ENCODE assay signal across 27 cellular contexts in the genomic region with DNA sequence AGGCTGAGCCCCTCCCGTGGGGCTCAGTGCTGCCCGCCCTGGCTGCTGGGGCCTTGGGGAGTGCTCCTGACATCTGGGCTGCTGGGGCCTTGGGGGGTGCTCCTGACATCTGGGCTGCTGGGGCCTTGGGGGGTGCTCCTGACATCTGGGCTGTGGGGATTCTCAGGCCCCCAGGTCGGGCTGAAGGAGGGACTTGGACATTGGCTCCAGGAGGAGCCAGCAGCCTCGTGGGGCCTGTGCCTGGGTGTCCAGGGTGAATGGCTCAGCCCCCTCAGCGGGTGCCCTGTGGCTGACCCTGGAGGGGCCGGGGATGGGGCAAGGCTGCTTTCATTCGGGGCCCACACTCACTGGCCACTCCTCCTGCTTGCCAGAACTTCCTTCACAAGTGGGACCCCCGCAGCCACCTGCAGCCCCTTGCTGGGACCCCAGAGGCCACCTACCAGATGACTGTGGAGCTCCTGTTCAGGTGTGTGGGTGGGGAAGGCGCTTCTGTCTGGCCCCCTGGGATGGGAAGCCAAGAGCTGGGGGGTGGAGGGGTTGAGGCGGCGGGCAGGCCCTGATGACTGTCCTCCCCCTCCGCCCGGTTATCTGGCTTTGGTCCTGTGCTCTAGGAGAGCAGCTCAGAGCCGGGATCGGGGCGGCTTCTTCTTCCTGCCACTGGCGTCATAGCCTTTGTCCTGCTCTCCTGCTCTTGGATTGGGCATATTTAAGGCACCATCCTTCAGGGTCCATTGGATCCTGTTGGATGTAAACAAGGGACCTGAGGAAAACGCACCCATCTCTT. TPM values are rescaled to one million over a fixed set of nuclear protein-coding genes. Genes with fewer than 3 reads are reported as not detected.
A peak's percentile ranks its signal among the peaks of the same experiment; 100 is the strongest.
DNase-seq lines count a peak whose midpoint lies in the region; ATAC-seq and TF ChIP-seq lines count a peak whose summit lies in the region.
"Had no signal": no experiment of that assay in that cellular context is flagged by ENCODE, and none has a peak within 500 bp of the region (broad histone marks: within the 10 kb centered on the region; RNA-seq: fewer than 3 reads in every experiment).

No MANE protein-coding gene starts in this region.

- H3K27ac ChIP-seq in HEK293 (ENCODE audit: extremely low read depth, low read depth, low read length) (no peak overlapping the region), esophagus (ENCODE audit: low read depth in 2 of 2, low read length in 1 of 2) (peak overlapping the region; percentile 42 to 73), mucosa of rectum (ENCODE audit: low read depth in 2 of 2, low read length in 2 of 2) (peak overlapping the region; percentile 10 to 23), stomach smooth muscle (ENCODE audit: low read length) (peak overlapping the region; percentile 89)
- H3K27ac ChIP-seq: body of pancreas, psoas muscle had no signal

- no peak overlapping the region for H3K4me3 ChIP-seq in HEK293 (ENCODE audit: low read depth, low read length)
- H3K4me3 ChIP-seq in esophagus (ENCODE audit: low read depth in 1 of 2, low read length in 2 of 2): no peak overlapping the region
- no peak overlapping the region for H3K4me3 ChIP-seq in mucosa of rectum (ENCODE audit: low read length in 2 of 2)
- H3K4me3 ChIP-seq in stomach smooth muscle (ENCODE audit: low read length in 2 of 2): no peak overlapping the region
- H3K4me3 ChIP-seq: body of pancreas, dorsolateral prefrontal cortex, gastrocnemius medialis, psoas muscle had no signal

- no peaks in the 10 kb centered on the region for H3K27me3 ChIP-seq in esophagus (ENCODE audit: control insufficient read depth in 1 of 2, insufficient read depth in 2 of 2, low read length in 2 of 2)
- H3K27me3 ChIP-seq in mucosa of rectum (ENCODE audit: control insufficient read depth in 2 of 2, insufficient read depth in 2 of 2, low read length in 2 of 2): no peaks in the 10 kb centered on the region
- no peaks in the 10 kb centered on the region for H3K27me3 ChIP-seq in stomach smooth muscle (ENCODE audit: control insufficient read depth in 1 of 2, insufficient read depth in 2 of 2, low read length in 2 of 2)
- H3K27me3 ChIP-seq: body of pancreas, dorsolateral prefrontal cortex, gastrocnemius medialis had no signal

- ATAC-seq in HG02678 (IDR thresholded peaks at IDR 0.05; ENCODE audit: unreplicated experiment): no peak
- ATAC-seq: body of pancreas; gastrocnemius medialis; naive thymus-derived CD8-positive, alpha-beta T cell; psoas muscle; stimulated activated effector memory CD8-positive, alpha-beta T cell treated with anti-CD3 and anti-CD28 coated beads, Interleukin-12 subunit alpha, Interleukin-12 subunit beta, amount 100 ng/mL, for 72 hours had no signal

- peaks cover 23% of the 10 kb centered on the region for H3K36me3 Mint-ChIP-seq in activated CD4-positive, alpha-beta memory T cell treated with anti-CD3 and anti-CD28 coated beads, Interleukin-2, amount 10 ng/mL, durations not matched to agents 7 days and 5 days (ENCODE audit: low read depth)

- H3K9me3 Mint-ChIP-seq in activated CD4-positive, alpha-beta memory T cell treated with anti-CD3 and anti-CD28 coated beads, Interleukin-2, amount 10 ng/mL, durations not matched to agents 7 days and 5 days: no peaks in the 10 kb centered on the region
- H3K9me3 Mint-ChIP-seq: CD8-positive, alpha-beta memory T cell; immature natural killer cell; naive thymus-derived CD8-positive, alpha-beta T cell; stimulated activated effector memory CD8-positive, alpha-beta T cell treated with anti-CD3 and anti-CD28 coated beads, Interleukin-12 subunit alpha, Interleukin-12 subunit beta, amount 100 ng/mL, for 72 hours had no signal

- CTCF ChIA-PET in HEK293 (lab: Yijun Ruan, JAX): interaction anchor here (0.6 to 1.7 kb wide), 5 partner anchors 106 to 476 kb away, joined by 3 to 5 read pairs (median 4); no protein-coding TSS in a partner anchor
- CTCF ChIA-PET in activated CD4-positive, alpha-beta memory T cell treated with anti-CD3 and anti-CD28 coated beads, Interleukin-2, amount 10 ng/mL, durations not matched to agents 7 days and 5 days (lab: Charles Lee): interaction anchor here (1.0 kb wide), 1 partner anchor 38 kb away, joined by 3 read pairs; a partner anchor contains a TSS

- no peak for TF ChIP-seq CTCF in HEK293 (tag by site-specific recombination; IDR thresholded peaks at IDR 0.05)

- WGBS in esophagus, 2 donors: 69% methylated on average over 17 to 18 of the region's 18 CpGs

- H3K9me3 ChIP-seq in HEK293 (ENCODE audit: control insufficient read depth, insufficient read depth, low read depth, low read length): no peaks in the 10 kb centered on the region
- no peaks in the 10 kb centered on the region for H3K9me3 ChIP-seq in esophagus (ENCODE audit: control insufficient read depth in 2 of 2, insufficient read depth in 1 of 2, low read depth in 1 of 2, low read length in 1 of 2)
- H3K9me3 ChIP-seq in mucosa of rectum (ENCODE audit: control insufficient read depth in 2 of 2, low read length in 2 of 2): no peaks in the 10 kb centered on the region
- no peaks in the 10 kb centered on the region for H3K9me3 ChIP-seq in stomach smooth muscle (ENCODE audit: control insufficient read depth in 2 of 2, low read length in 2 of 2)
- H3K9me3 ChIP-seq: body of pancreas, gastrocnemius medialis, psoas muscle had no signal

- no peak overlapping the region for H3K27ac Mint-ChIP-seq in activated CD4-positive, alpha-beta memory T cell treated with anti-CD3 and anti-CD28 coated beads, Interleukin-2, amount 10 ng/mL, durations not matched to agents 7 days and 5 days
- H3K27ac Mint-ChIP-seq: B cell; stimulated activated effector memory CD8-positive, alpha-beta T cell treated with anti-CD3 and anti-CD28 coated beads, Interleukin-12 subunit alpha, Interleukin-12 subunit beta, amount 100 ng/mL, for 72 hours had no signal

- no peaks in the 10 kb centered on the region for H3K4me1 ChIP-seq in HEK293 (ENCODE audit: control insufficient read depth, insufficient read depth, low read length)
- H3K4me1 ChIP-seq in esophagus (ENCODE audit: control insufficient read depth in 2 of 2, insufficient read depth in 2 of 2, low read length in 1 of 2): peaks cover 0 to 3% of the 10 kb centered on the region in 2 donors
- H3K4me1 ChIP-seq in mucosa of rectum (ENCODE audit: control insufficient read depth in 2 of 2, insufficient read depth in 2 of 2, low read length in 2 of 2): no peaks in the 10 kb centered on the region
- H3K4me1 ChIP-seq in stomach smooth muscle (ENCODE audit: control insufficient read depth, insufficient read depth, low read length): peaks cover 46% of the 10 kb centered on the region

- POLR2A ChIA-PET in HEK293 (lab: Yijun Ruan, JAX): no interaction called here
- POLR2A ChIA-PET in activated CD4-positive, alpha-beta memory T cell treated with anti-CD3 and anti-CD28 coated beads, Interleukin-2, amount 10 ng/mL, durations not matched to agents 7 days and 5 days (lab: Charles Lee): interaction anchor here (1.2 kb wide), 1 partner anchor 76 kb away, joined by 3 read pairs; no protein-coding TSS in a partner anchor

- DNase-seq in central memory CD4-positive, alpha-beta T cell: no peak
- no peak for DNase-seq in activated CD4-positive, alpha-beta T cell treated with anti-CD3 and anti-CD28 coated beads for 48 hours
- no peak for DNase-seq in activated CD4-positive, alpha-beta memory T cell treated with anti-CD3 and anti-CD28 coated beads, Interleukin-2, amount 10 ng/mL, durations not matched to agents 7 days and 5 days
- DNase-seq: ACHN; activated CD4-positive, alpha-beta T cell treated with anti-CD3 and anti-CD28 coated beads, Interleukin-2, amount 50 U/mL, for 4 hours; activated CD4-positive, CD25-positive, alpha-beta regulatory T cell; activated naive CD4-positive, alpha-beta T cell; activated T-cell treated with anti-CD3 and anti-CD28 coated beads, Interleukin-2, amount 50 U/mL, for 48 hours; body of pancreas; CD8-positive, alpha-beta memory T cell; DMS 273 treated with DMSO at 0.1 percent for 48 hours; gastrocnemius medialis; immature natural killer cell; naive thymus-derived CD8-positive, alpha-beta T cell; NCI-H1048; NCI-H1694; NCI-H510A treated with DMSO at 0.1 percent for 48 hours; RPMI8226 had no signal

- no peaks in the 10 kb centered on the region for H3K27me3 Mint-ChIP-seq in activated CD4-positive, alpha-beta memory T cell treated with anti-CD3 and anti-CD28 coated beads, Interleukin-2, amount 10 ng/mL, durations not matched to agents 7 days and 5 days
- H3K27me3 Mint-ChIP-seq: B cell; CD8-positive, alpha-beta memory T cell; naive thymus-derived CD8-positive, alpha-beta T cell had no signal

- H3K36me3 ChIP-seq in HEK293 (ENCODE audit: control insufficient read depth in 2 of 2, insufficient read depth in 1 of 2, low read length in 2 of 2) (peaks cover 0 to 54% of the 10 kb centered on the region in 2 experiments; a peak in 2 of 3 replicates), esophagus (ENCODE audit: control insufficient read depth in 2 of 2, insufficient read depth in 2 of 2, low read length in 1 of 2) (peaks cover 4 to 30% of the 10 kb centered on the region in 2 donors), mucosa of rectum (ENCODE audit: control insufficient read depth in 2 of 2, insufficient read depth in 2 of 2, low read length in 2 of 2) (peaks cover 17% of the 10 kb centered on the region in 2 donors), stomach smooth muscle (ENCODE audit: control insufficient read depth in 2 of 2, insufficient read depth in 2 of 2, low read length in 2 of 2) (peaks cover 33 to 52% of the 10 kb centered on the region in 2 donors)

- H3K4me1 Mint-ChIP-seq in activated CD4-positive, alpha-beta memory T cell treated with anti-CD3 and anti-CD28 coated beads, Interleukin-2, amount 10 ng/mL, durations not matched to agents 7 days and 5 days: peaks cover 7% of the 10 kb centered on the region

- no peak overlapping the region for H3K4me3 Mint-ChIP-seq in activated CD4-positive, alpha-beta memory T cell treated with anti-CD3 and anti-CD28 coated beads, Interleukin-2, amount 10 ng/mL, durations not matched to agents 7 days and 5 days
- H3K4me3 Mint-ChIP-seq: B cell; CD8-positive, alpha-beta memory T cell; immature natural killer cell; naive thymus-derived CD8-positive, alpha-beta T cell; stimulated activated effector memory CD8-positive, alpha-beta T cell treated with anti-CD3 and anti-CD28 coated beads, Interleukin-12 subunit alpha, Interleukin-12 subunit beta, amount 100 ng/mL, for 72 hours had no signal

- H3K9ac ChIP-seq in mucosa of rectum (ENCODE audit: low read depth in 1 of 2, low read length in 2 of 2) (no peak overlapping the region), stomach smooth muscle (ENCODE audit: low read length in 2 of 2) (peak overlapping the region; percentile 60 to 62)

TF ChIP-seq in HEK293, 187 proteins besides CTCF, POLR2A, EP300 and RAD21 (continues in another document):
- no peak for TF ChIP-seq ZBTB1 (tag by site-specific recombination; IDR thresholded peaks at IDR 0.05)
- TF ChIP-seq EGR2 (tag by site-specific recombination; IDR thresholded peaks at IDR 0.05; ENCODE audit: low read depth): 0 out of 2 replicates have a peak, but pooled peaks have one; percentile 21
- no peak for TF ChIP-seq ZNF335 (tag by site-specific recombination; conservative IDR thresholded peaks at IDR 0.05)
- TF ChIP-seq ZNF560 (tag by site-specific recombination; IDR thresholded peaks at IDR 0.05; ENCODE audit: borderline replicate concordance): no peak

RNA-seq across cellular contexts. Expression of a gene that starts 38.2 kb away (rescaled TPM):
- polyA plus RNA-seq in esophagus: 10 to 100 TPM in 1 of 2 donors, 1 to 10 TPM in 1; 6.5 to 12.1 TPM
- total RNA-seq in activated CD4-positive, alpha-beta memory T cell treated with anti-CD3 and anti-CD28 coated beads, Interleukin-2, amount 10 ng/mL, durations not matched to agents 7 days and 5 days: 10 to 100 TPM; 25.8 to 26.0 TPM

Comparison
In these comparisons a context has a peak if more than half of its experiments do, and no peak if none do; other contexts are left out.
1. H3K9ac ChIP-seq: peak in stomach smooth muscle (2 of 2); none in mucosa of rectum (0 of 2).